23 cellular contexts compared by ENCODE assay signal in genomic region chr2:146623771-146624170, GRCh38.
A peak's percentile ranks its signal among the peaks of the same experiment; 100 is the strongest.
DNase-seq lines count a peak whose midpoint lies in the region; ATAC-seq and TF ChIP-seq lines count a peak whose summit lies in the region.
"Had no signal": no experiment of that assay in that cellular context is flagged by ENCODE, and none has a peak within 500 bp of the region (broad histone marks: within the 10 kb centered on the region; RNA-seq: fewer than 3 reads in every experiment).

No MANE protein-coding gene starts in this region.

- DNase-seq in GM04504 (ENCODE audit: low read depth) (peak; percentile 25), astrocyte of the cerebellum (ENCODE audit: low read depth) (peak; percentile 57), fibroblast of pulmonary artery (ENCODE audit: low read depth) (peak; percentile 33), skeletal muscle cell (ENCODE audit: low read depth) (peak; percentile 45), iPS-NIHi7 (ENCODE audit: extremely low spot score) (no peak)
- DNase-seq in stimulated activated naive B cell treated with anti-CD40 and anti-IgM and Interleukin-4, amounts not matched to agents 10 μg/mL and 1 μg/mL and 100 μg/mL, for 72 hours, result no peak
- DNase-seq in activated effector memory CD4-positive, alpha-beta T cell treated with Interleukin-2 at 50 U/mL for 16 hours, result no peak
- DNase-seq: ACHN; activated CD4-positive, alpha-beta T cell treated with anti-CD3 and anti-CD28 coated beads, Interleukin-2, amount 50 U/mL, for 48 hours; C1 segment of cervical spinal cord; Caco-2; cerebellar nuclear complex; gastrocnemius medialis; midbrain; naive thymus-derived CD4-positive, alpha-beta T cell; NCI-H510A had no signal

- in situ Hi-C loops in astrocyte of the cerebellum (cut with HindIII; ENCODE audit: low sequenced_read_pairs), result no loop called here

- no peaks in the 10 kb centered on the region for H3K27me3 Mint-ChIP-seq in stimulated activated naive B cell treated with anti-CD40 and anti-IgM and Interleukin-4, amounts not matched to agents 10 μg/mL and 1 μg/mL and 100 μg/mL, for 72 hours
- H3K27me3 Mint-ChIP-seq: naive thymus-derived CD4-positive, alpha-beta T cell had no signal

- no peaks in the 10 kb centered on the region for H3K36me3 Mint-ChIP-seq in stimulated activated naive B cell treated with anti-CD40 and anti-IgM and Interleukin-4, amounts not matched to agents 10 μg/mL and 1 μg/mL and 100 μg/mL, for 72 hours
- H3K36me3 Mint-ChIP-seq: activated naive CD4-positive, alpha-beta T cell treated with anti-CD3 and anti-CD28 coated beads, Interleukin-2, amount 50 U/mL, for 72 hours; naive thymus-derived CD4-positive, alpha-beta T cell had no signal

- H3K4me3 ChIP-seq in astrocyte of the cerebellum (ENCODE audit: low read depth, low read length), result no peak overlapping the region
- no peak overlapping the region for H3K4me3 ChIP-seq in fibroblast of pulmonary artery (replicated peaks; ENCODE audit: low read depth, low read length)
- no peak overlapping the region for H3K4me3 ChIP-seq in skeletal muscle cell (ENCODE audit: low read depth, low read length)
- H3K4me3 ChIP-seq: ascending aorta, gastrocnemius medialis, HAP-1, K562, skin epidermis, tibial nerve had no signal

- H3K27ac Mint-ChIP-seq in stimulated activated naive B cell treated with anti-CD40 and anti-IgM and Interleukin-4, amounts not matched to agents 10 μg/mL and 1 μg/mL and 100 μg/mL, for 72 hours, result no peak overlapping the region
- H3K27ac Mint-ChIP-seq: activated naive CD4-positive, alpha-beta T cell treated with anti-CD3 and anti-CD28 coated beads, Interleukin-2, amount 50 U/mL, for 72 hours; naive thymus-derived CD4-positive, alpha-beta T cell had no signal

- H3K4me3 Mint-ChIP-seq in stimulated activated naive B cell treated with anti-CD40 and anti-IgM and Interleukin-4, amounts not matched to agents 10 μg/mL and 1 μg/mL and 100 μg/mL, for 72 hours, result no peak overlapping the region
- H3K4me3 Mint-ChIP-seq: naive thymus-derived CD4-positive, alpha-beta T cell had no signal

- no peaks in the 10 kb centered on the region for H3K4me1 Mint-ChIP-seq in stimulated activated naive B cell treated with anti-CD40 and anti-IgM and Interleukin-4, amounts not matched to agents 10 μg/mL and 1 μg/mL and 100 μg/mL, for 72 hours
- H3K4me1 Mint-ChIP-seq: naive thymus-derived CD4-positive, alpha-beta T cell had no signal

- no peak for ATAC-seq in stimulated activated naive B cell treated with anti-CD40 and anti-IgM and Interleukin-4, amounts not matched to agents 10 μg/mL and 1 μg/mL and 100 μg/mL, for 72 hours (replicated peaks)
- ATAC-seq: activated CD4-positive, CD25-positive, alpha-beta regulatory T cell treated with anti-CD3 and anti-CD28 coated beads, Interleukin-2, amount 50 U/mL, for 24 hours; activated naive CD4-positive, alpha-beta T cell treated with anti-CD3 and anti-CD28 coated beads, Interleukin-2, amount 50 U/mL, for 72 hours; gastrocnemius medialis; K562; naive thymus-derived CD4-positive, alpha-beta T cell had no signal

- peaks cover 3% of the 10 kb centered on the region in 2 donors for H3K9me3 Mint-ChIP-seq in stimulated activated naive B cell treated with anti-CD40 and anti-IgM and Interleukin-4, amounts not matched to agents 10 μg/mL and 1 μg/mL and 100 μg/mL, for 72 hours

- TF ChIP-seq CTCF in astrocyte of the cerebellum (IDR thresholded peaks at IDR 0.05; ENCODE audit: low read depth, low read length, missing control alignments) (no peak), fibroblast of pulmonary artery (IDR thresholded peaks at IDR 0.05; ENCODE audit: low read length, missing control alignments) (no peak)

Comparison
In these comparisons a context has a peak if more than half of its experiments do, and no peak if none do; other contexts are left out.
1. DNase-seq: peak in GM04504 (single experiment), astrocyte of the cerebellum (single experiment), fibroblast of pulmonary artery (single experiment) and skeletal muscle cell (single experiment); none in iPS-NIHi7 (single experiment), stimulated activated naive B cell treated with anti-CD40 and anti-IgM and Interleukin-4, amounts not matched to agents 10 μg/mL and 1 μg/mL and 100 μg/mL, for 72 hours (single experiment) and activated effector memory CD4-positive, alpha-beta T cell treated with Interleukin-2 at 50 U/mL for 16 hours (single experiment).